In the genomic region with DNA sequence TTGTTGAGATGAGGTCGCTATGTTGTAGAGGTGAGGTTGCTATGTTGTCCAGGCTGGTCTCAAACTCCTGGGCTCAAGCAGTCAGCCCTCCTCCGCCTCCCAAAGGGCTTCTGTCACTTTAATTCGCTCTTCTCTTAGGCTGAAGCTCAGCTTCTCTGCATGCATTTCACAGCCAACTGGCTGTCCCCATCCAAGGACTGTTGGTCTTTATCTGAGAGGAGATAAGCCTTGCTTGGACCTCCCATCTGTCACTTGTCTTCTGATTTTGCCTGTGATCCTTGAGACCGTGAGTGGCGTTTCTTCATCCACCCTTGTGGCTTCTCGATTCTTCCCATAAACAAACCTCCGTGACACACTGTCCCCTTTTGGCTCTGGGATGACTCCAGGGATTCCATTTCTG, we compare ENCODE assay signal across 23 cellular contexts. TPM values are rescaled to one million over a fixed set of nuclear protein-coding genes. Genes with fewer than 3 reads are reported as not detected.
DNase-seq lines count a peak whose midpoint lies in the region; ATAC-seq, FAIRE-seq and TF ChIP-seq lines count a peak whose summit lies in the region.
"Had no signal": no experiment of that assay in that cellular context is flagged by ENCODE, and none has a peak within 500 bp of the region (broad histone marks: within the 10 kb centered on the region; RNA-seq: fewer than 3 reads in every experiment).

No MANE protein-coding gene starts in this region.

- BruUV-seq in K562 (replicated peaks; lab: Mats Ljungman, UMichigan) (no TSS peak), mammary epithelial cell (replicated peaks; lab: Mats Ljungman, UMichigan) (no TSS peak)

- H3K9ac ChIP-seq in K562 (ENCODE audit: insufficient read depth in 1 of 2, low read depth in 2 of 2, low read length in 2 of 2): peak overlapping the region in 1 of 2 experiments; percentile 37; a peak in 1 of 4 replicates
- no peak overlapping the region for H3K9ac ChIP-seq in mammary epithelial cell (ENCODE audit: insufficient read depth, low read length)

- H4K20me1 ChIP-seq in K562 (replicated peaks; ENCODE audit: control insufficient read depth, insufficient read depth, low read length): 0 out of 2 replicates have a peak, but pooled peaks cover 6% of the 10 kb centered on the region
- peaks cover 3% of the 10 kb centered on the region for H4K20me1 ChIP-seq in mammary epithelial cell (ENCODE audit: insufficient read depth, low read length)

- dilution Hi-C loops in mammary epithelial cell (cut with HindIII; ENCODE audit: low sequenced_read_pairs): no loop called here

- CTCF ChIA-PET in K562 (lab: Yijun Ruan, JAX; ENCODE audit: low intra/inter-chr PET ratio): no interaction called here
- CTCF ChIA-PET in mammary epithelial cell (lab: Charles Lee; ENCODE audit: low non-redundant PET): no interaction called here

- TF ChIP-seq CTCF in D721Med (IDR thresholded peaks at IDR 0.05; ENCODE audit: insufficient read depth, missing control alignments): no peak
- no peak for TF ChIP-seq CTCF in K562 (IDR thresholded peaks at IDR 0.05 in 2 of 3, conservative IDR thresholded peaks at IDR 0.05 in 1 of 3; ENCODE audit: insufficient read depth in 2 of 3, low read depth in 1 of 3, low read length in 3 of 3)
- no peak for TF ChIP-seq CTCF in neural crest cell (conservative IDR thresholded peaks at IDR 0.05)
- TF ChIP-seq CTCF in mammary epithelial cell (conservative IDR thresholded peaks at IDR 0.05 in 1 of 2, IDR thresholded peaks at IDR 0.05 in 1 of 2; ENCODE audit: extremely low read depth in 1 of 2, insufficient read depth in 1 of 2, low read depth in 1 of 2, low read length in 2 of 2): no peak
- TF ChIP-seq CTCF in GM20000 (IDR thresholded peaks at IDR 0.05; ENCODE audit: extremely low read depth, missing control alignments): no peak

- peaks cover 27% of the 10 kb centered on the region for H3K36me3 Mint-ChIP-seq in neural crest cell (ENCODE audit: low read depth)

- H3K27me3 ChIP-seq in K562 (ENCODE audit: control insufficient read depth in 2 of 2, insufficient read depth in 2 of 2, low read length in 2 of 2): no peaks in the 10 kb centered on the region
- H3K27me3 ChIP-seq in mammary epithelial cell (ENCODE audit: insufficient read depth, low read length): no peaks in the 10 kb centered on the region
- H3K27me3 ChIP-seq: cardiac muscle cell had no signal

- peak overlapping the region; percentile 69 for H3K4me3 Mint-ChIP-seq in neural crest cell
- H3K4me3 Mint-ChIP-seq: activated CD8-positive, alpha-beta T cell treated with anti-CD3 and anti-CD28 coated beads for 36 hours; dendritic cell treated with granulocyte-macrophage colony-stimulating factor and Interleukin-4, amounts not matched to agents 40 ng/mL and 50 ng/mL, for 4 days had no signal

- TF ChIP-seq EP300 in K562 (IDR thresholded peaks at IDR 0.05; ENCODE audit: low read length): no peak

- peaks cover 2% of the 10 kb centered on the region for H3K9me3 Mint-ChIP-seq in neural crest cell
- H3K9me3 Mint-ChIP-seq: activated CD8-positive, alpha-beta T cell treated with anti-CD3 and anti-CD28 coated beads for 36 hours; dendritic cell treated with granulocyte-macrophage colony-stimulating factor and Interleukin-4, amounts not matched to agents 40 ng/mL and 50 ng/mL, for 4 days had no signal

- H2AFZ ChIP-seq in K562 (ENCODE audit: low read depth, low read length) (no peak overlapping the region), mammary epithelial cell (ENCODE audit: low read depth, low read length) (no peak overlapping the region)

- DNase-seq in D721Med (ENCODE audit: insufficient read length, low spot score) (peak; percentile 82), NCI-H69 (lab: John Stamatoyannopoulos, UW) (peak; percentile 21), K562 (ENCODE audit: extremely low read depth in 1 of 4, low spot score in 3 of 4) (peak in 2 of 4 experiments; percentile 45 to 53), neural crest cell (ENCODE audit: low read depth, low spot score) (no peak), GDM1 (lab: John Stamatoyannopoulos, UW) (no peak), mammary epithelial cell (no peak), GM20000 (ENCODE audit: low spot score) (no peak)
- DNase-seq: activated CD8-positive, alpha-beta T cell treated with anti-CD3 and anti-CD28 coated beads for 36 hours; activated T-cell treated with anti-CD3 and anti-CD28 coated beads for 4 hours; kidney glomerular epithelial cell; NCI-H1092 treated with DMSO at 0.1 percent for 48 hours; NCI-H2029 treated with DMSO at 0.1 percent for 48 hours; NCI-H2227 treated with DMSO at 0.1 percent for 48 hours; NCI-H748 treated with DMSO at 0.1 percent for 48 hours; nucleus accumbens; upper lobe of right lung had no signal

- H3K9me3 ChIP-seq in K562 (replicated peaks; ENCODE audit: control insufficient read depth, insufficient read depth, low read depth, low read length): peaks cover 1% of the 10 kb centered on the region; the same call in 1 of the 2 replicates
- no peaks in the 10 kb centered on the region for H3K9me3 ChIP-seq in mammary epithelial cell (replicated peaks; ENCODE audit: insufficient read depth, low read length)
- H3K9me3 ChIP-seq: upper lobe of right lung had no signal

- no peak overlapping the region for H3K27ac Mint-ChIP-seq in neural crest cell (ENCODE audit: unreplicated experiment)
- H3K27ac Mint-ChIP-seq: activated CD8-positive, alpha-beta T cell treated with anti-CD3 and anti-CD28 coated beads for 36 hours had no signal

- no peaks in the 10 kb centered on the region for H3K27me3 Mint-ChIP-seq in neural crest cell (ENCODE audit: low read depth)

- TF ChIP-seq POLR2A in K562 (conservative IDR thresholded peaks at IDR 0.05): no peak

- H3K36me3 ChIP-seq in K562 (ENCODE audit: control insufficient read depth, insufficient read depth, low read length): peaks cover 19% of the 10 kb centered on the region; the same call in 2 of the 3 replicates
- peaks cover 5% of the 10 kb centered on the region for H3K36me3 ChIP-seq in mammary epithelial cell (ENCODE audit: insufficient read depth, low read length)

- H3K27ac ChIP-seq in K562 (ENCODE audit: extremely low read depth, low read depth, low read length) (no peak overlapping the region), mammary epithelial cell (ENCODE audit: insufficient read depth, low read depth, low read length) (no peak overlapping the region)
- H3K27ac ChIP-seq: cardiac muscle cell, upper lobe of right lung had no signal

- no peaks in the 10 kb centered on the region for H3K9me1 ChIP-seq in K562 (ENCODE audit: control insufficient read depth, insufficient read depth, low read length)

- FAIRE-seq in D721Med (lab: Jason Lieb, UNC): peak; percentile 66
- FAIRE-seq in K562 (lab: Jason Lieb, UNC): peak; percentile 83
- FAIRE-seq: GM12892 had no signal

- ATAC-seq in K562: peak; percentile 37; the same call in 2 of the 3 replicates
- no peak for ATAC-seq in HG03520 (IDR thresholded peaks at IDR 0.05; ENCODE audit: unreplicated experiment)
- ATAC-seq: activated CD4-positive, CD25-positive, alpha-beta regulatory T cell treated with anti-CD3 and anti-CD28 coated beads, Interleukin-2, amount 50 U/mL, for 24 hours; activated CD8-positive, alpha-beta T cell treated with anti-CD3 and anti-CD28 coated beads for 36 hours; upper lobe of right lung had no signal

- H3K4me3 ChIP-seq in K562 (no peak overlapping the region), mammary epithelial cell (replicated peaks in 1 of 3; ENCODE audit: insufficient read depth in 1 of 3, low read depth in 2 of 3, low read length in 3 of 3) (no peak overlapping the region)
- H3K4me3 ChIP-seq: cardiac muscle cell, lung, upper lobe of right lung had no signal

- in situ Hi-C loops in K562 (cut with MboI): no loop called here
- in situ Hi-C loops in mammary epithelial cell (cut with MboI; ENCODE audit: low sequenced_read_pairs in 2 of 2): no loop called here

- POLR2A ChIA-PET in K562 (lab: Yijun Ruan, JAX): interaction anchor here (0.7 to 1.6 kb wide), 3 partner anchors 15 to 42 kb away, joined by 3 to 8 read pairs (median 6); no protein-coding TSS in a partner anchor

- peaks cover 5% of the 10 kb centered on the region for H3K4me1 Mint-ChIP-seq in neural crest cell

- intact Hi-C loops in K562 (cut with micrococcal nuclease) (no loop called here), mammary epithelial cell (cut with micrococcal nuclease) (no loop called here)

- no peak overlapping the region; the same call in 1 of the 2 replicates for H3K4me2 ChIP-seq in K562 (ENCODE audit: insufficient read depth, low read length)
- no peak overlapping the region for H3K4me2 ChIP-seq in mammary epithelial cell (ENCODE audit: insufficient read depth, low read depth, low read length)

- 9% methylated on average over 7 of the region's 7 CpGs for WGBS in K562 (ENCODE audit: insufficient coverage, low coverage, missing lambda C conversion rate)
- 98% methylated on average over 6 of the region's 7 CpGs for WGBS in mammary epithelial cell (ENCODE audit: low coverage, missing lambda C conversion rate)

- TF ChIP-seq RAD21 in K562 (CRISPR knock-in tag; conservative IDR thresholded peaks at IDR 0.05 in 1 of 2, IDR thresholded peaks at IDR 0.05 in 1 of 2): no peak

- H3K79me2 ChIP-seq in K562 (ENCODE audit: control insufficient read depth, insufficient read depth, low read length) (no peaks in the 10 kb centered on the region), mammary epithelial cell (ENCODE audit: insufficient read depth, low read length) (peaks cover 7% of the 10 kb centered on the region)

- H3K4me1 ChIP-seq in K562 (replicated peaks in 1 of 2; ENCODE audit: control insufficient read depth in 2 of 2, insufficient read depth in 2 of 2, low read length in 2 of 2) (peaks cover 8 to 41% of the 10 kb centered on the region in 2 experiments), mammary epithelial cell (ENCODE audit: insufficient read depth, low read length) (peaks cover 7% of the 10 kb centered on the region)

RNA-seq across cellular contexts. Expression of gene CERS1, which starts 24.4 kb away (rescaled TPM):
- total RNA-seq in K562 (2011; cell fraction: chromatin; rRNA removed; ENCODE audit: low replicate concordance): 1.3 and 6.2 TPM in 2 replicates
- total RNA-seq in K562 (2011; cell fraction: nucleolus; rRNA removed): 4.2 and 5.0 TPM in 2 replicates
- total RNA-seq in K562 (2011; cell fraction: nucleoplasm; rRNA removed): 1.5 and 3.7 TPM in 2 replicates
- 0.86 TPM in 2 replicates for total RNA-seq in K562 (2014; rRNA removed)
- 0.13 and 0.33 TPM in 2 replicates for total RNA-seq in K562 (2014; rRNA removed; fragmentation: Illumina TruSeq; extraction: Trizol)
- total RNA-seq in K562 (2015; rRNA removed; fragmentation: Illumina TruSeq; extraction: Trizol): 0.43 and 1.4 TPM in 2 replicates
- total RNA-seq in K562 (2021): 1.5 and 1.7 TPM in 2 replicates
- polyA plus RNA-seq in K562 (2011; rRNA removed): 1.5 and 3.8 TPM in 2 replicates
- 5.5 and 5.7 TPM in 2 replicates for polyA plus RNA-seq in K562 (2011; cell fraction: cytosol; rRNA removed)
- polyA plus RNA-seq in K562 (2011; cell fraction: nucleus; rRNA removed): 3.7 and 4.0 TPM in 2 replicates
- 0.71 and 0.87 TPM in 2 replicates for polyA plus RNA-seq in K562 (2012)
- polyA plus RNA-seq in K562 (2014; fragmentation: Illumina TruSeq; extraction: Trizol): 0.80 and 1.7 TPM in 2 replicates
- polyA plus RNA-seq in K562 (2014; fragmentation: Nextera tagmentation; extraction: Ambion mirVana): not detected
- 1.1 TPM in 2 replicates for polyA plus RNA-seq in K562 (2014; rRNA removed)
- 1.1 and 2.3 TPM in 2 replicates for polyA minus RNA-seq in K562 (2011; rRNA and poly(A)+ RNA removed)
- 1.2 and 3.5 TPM in 2 replicates for polyA minus RNA-seq in K562 (2011; cell fraction: cytosol; rRNA and poly(A)+ RNA removed)
- polyA minus RNA-seq in K562 (2011; cell fraction: nucleus; rRNA and poly(A)+ RNA removed): 0.40 and 0.78 TPM in 2 replicates
- 27.7 and 29.8 TPM in 2 replicates for total RNA-seq in neural crest cell
- 1 to 10 TPM in 1 of 2 donors, under 1 TPM in 1; 0.33 to 1.4 TPM for total RNA-seq in mammary epithelial cell
- polyA plus RNA-seq in mammary epithelial cell: 0.65 TPM
- not detected for polyA minus RNA-seq in mammary epithelial cell
- total RNA-seq: subcutaneous adipose tissue, upper lobe of right lung had no signal

RNA-seq across cellular contexts. Expression of gene UPF1, which starts 39.8 kb away (rescaled TPM):
- 164 and 380 TPM in 2 replicates for total RNA-seq in K562 (2011; cell fraction: chromatin; rRNA removed; ENCODE audit: low replicate concordance)
- 194 and 199 TPM in 2 replicates for total RNA-seq in K562 (2011; cell fraction: nucleolus; rRNA removed)
- 117 and 137 TPM in 2 replicates for total RNA-seq in K562 (2011; cell fraction: nucleoplasm; rRNA removed)
- total RNA-seq in K562 (2014; rRNA removed): 59.6 and 66.0 TPM in 2 replicates
- total RNA-seq in K562 (2014; rRNA removed; fragmentation: Illumina TruSeq; extraction: Trizol): 24.6 and 27.9 TPM in 2 replicates
- 27.8 and 31.1 TPM in 2 replicates for total RNA-seq in K562 (2015; rRNA removed; fragmentation: Illumina TruSeq; extraction: Trizol)
- total RNA-seq in K562 (2021): 98.8 and 103 TPM in 2 replicates
- polyA plus RNA-seq in K562 (2011; rRNA removed): 21.5 and 44.9 TPM in 2 replicates
- polyA plus RNA-seq in K562 (2011; cell fraction: cytosol; rRNA removed): 21.0 and 30.1 TPM in 2 replicates
- 96.8 and 126 TPM in 2 replicates for polyA plus RNA-seq in K562 (2011; cell fraction: nucleus; rRNA removed)
- polyA plus RNA-seq in K562 (2012): 49.2 and 51.8 TPM in 2 replicates
- polyA plus RNA-seq in K562 (2014; fragmentation: Illumina TruSeq; extraction: Trizol): 47.1 and 49.1 TPM in 2 replicates
- polyA plus RNA-seq in K562 (2014; fragmentation: Nextera tagmentation; extraction: Ambion mirVana): under 1 TPM; 0.34 to 0.71 TPM
- 36.5 and 40.7 TPM in 2 replicates for polyA plus RNA-seq in K562 (2014; rRNA removed)
- 68.3 and 101 TPM in 2 replicates for polyA minus RNA-seq in K562 (2011; rRNA and poly(A)+ RNA removed)
- polyA minus RNA-seq in K562 (2011; cell fraction: cytosol; rRNA and poly(A)+ RNA removed): 99.1 and 134 TPM in 2 replicates
- polyA minus RNA-seq in K562 (2011; cell fraction: nucleus; rRNA and poly(A)+ RNA removed): 61.1 and 76.9 TPM in 2 replicates
- 73.1 and 76.5 TPM in 2 replicates for total RNA-seq in neural crest cell
- total RNA-seq in mammary epithelial cell: 10 to 100 TPM; 74.5 to 82.0 TPM
- polyA plus RNA-seq in mammary epithelial cell: 49.9 TPM
- 163 TPM for polyA minus RNA-seq in mammary epithelial cell

RNA-seq across cellular contexts. Expression of gene COPE, which starts 47.6 kb away (rescaled TPM):
- total RNA-seq in K562 (2011; cell fraction: chromatin; rRNA removed; ENCODE audit: low replicate concordance): 63.5 and 278 TPM in 2 replicates
- 249 and 252 TPM in 2 replicates for total RNA-seq in K562 (2011; cell fraction: nucleolus; rRNA removed)
- total RNA-seq in K562 (2011; cell fraction: nucleoplasm; rRNA removed): 127 and 141 TPM in 2 replicates
- total RNA-seq in K562 (2014; rRNA removed) (239 and 305 TPM in 2 replicates), K562 (2014; rRNA removed; fragmentation: Illumina TruSeq; extraction: Trizol) (19.2 and 33.2 TPM in 2 replicates), K562 (2015; rRNA removed; fragmentation: Illumina TruSeq; extraction: Trizol) (130 and 147 TPM in 2 replicates), K562 (2021) (273 and 289 TPM in 2 replicates), neural crest cell (194 and 196 TPM in 2 replicates), mammary epithelial cell (100 to 1,000 TPM; 180 to 226 TPM)
- polyA plus RNA-seq in K562 (2011; rRNA removed) (159 and 263 TPM in 2 replicates), K562 (2014; fragmentation: Illumina TruSeq; extraction: Trizol) (50.1 and 152 TPM in 2 replicates), K562 (2014; fragmentation: Nextera tagmentation; extraction: Ambion mirVana) (10 to 100 TPM in 1 of 2 experiments, 1 to 10 TPM in 1; 5.8 to 18.3 TPM), K562 (2014; rRNA removed) (230 and 233 TPM in 2 replicates), mammary epithelial cell (248 TPM)
- 307 and 533 TPM in 2 replicates for polyA plus RNA-seq in K562 (2011; cell fraction: cytosol; rRNA removed)
- 164 and 210 TPM in 2 replicates for polyA plus RNA-seq in K562 (2011; cell fraction: nucleus; rRNA removed)
- 176 and 372 TPM in 2 replicates for polyA plus RNA-seq in K562 (2012)
- 43.6 and 67.0 TPM in 2 replicates for polyA minus RNA-seq in K562 (2011; rRNA and poly(A)+ RNA removed)
- polyA minus RNA-seq in K562 (2011; cell fraction: cytosol; rRNA and poly(A)+ RNA removed): 103 and 143 TPM in 2 replicates
- polyA minus RNA-seq in K562 (2011; cell fraction: nucleus; rRNA and poly(A)+ RNA removed): 49.1 and 66.3 TPM in 2 replicates
- polyA minus RNA-seq in mammary epithelial cell: 75.2 TPM

RNA-seq across cellular contexts. Expression of gene DDX49, which starts 48.0 kb away (rescaled TPM):
- total RNA-seq in K562 (2011; cell fraction: chromatin; rRNA removed; ENCODE audit: low replicate concordance): 17.3 and 60.1 TPM in 2 replicates
- 53.9 and 64.9 TPM in 2 replicates for total RNA-seq in K562 (2011; cell fraction: nucleolus; rRNA removed)
- 23.2 and 29.4 TPM in 2 replicates for total RNA-seq in K562 (2011; cell fraction: nucleoplasm; rRNA removed)
- total RNA-seq in K562 (2014; rRNA removed): 113 and 149 TPM in 2 replicates
- total RNA-seq in K562 (2014; rRNA removed; fragmentation: Illumina TruSeq; extraction: Trizol): 26.2 and 45.7 TPM in 2 replicates
- total RNA-seq in K562 (2015; rRNA removed; fragmentation: Illumina TruSeq; extraction: Trizol): 51.1 and 57.8 TPM in 2 replicates
- 78.9 and 88.6 TPM in 2 replicates for total RNA-seq in K562 (2021)
- 35.6 and 43.2 TPM in 2 replicates for polyA plus RNA-seq in K562 (2011; rRNA removed)
- polyA plus RNA-seq in K562 (2011; cell fraction: cytosol; rRNA removed): 53.9 and 97.8 TPM in 2 replicates
- 37.4 and 64.0 TPM in 2 replicates for polyA plus RNA-seq in K562 (2011; cell fraction: nucleus; rRNA removed)
- polyA plus RNA-seq in K562 (2012): 53.0 and 58.9 TPM in 2 replicates
- polyA plus RNA-seq in K562 (2014; fragmentation: Illumina TruSeq; extraction: Trizol): 33.3 and 53.3 TPM in 2 replicates
- polyA plus RNA-seq in K562 (2014; fragmentation: Nextera tagmentation; extraction: Ambion mirVana): 1 to 10 TPM; 1.1 to 6.3 TPM
- 61.3 and 65.9 TPM in 2 replicates for polyA plus RNA-seq in K562 (2014; rRNA removed)
- polyA minus RNA-seq in K562 (2011; rRNA and poly(A)+ RNA removed): 27.6 and 57.1 TPM in 2 replicates
- polyA minus RNA-seq in K562 (2011; cell fraction: cytosol; rRNA and poly(A)+ RNA removed): 34.9 and 39.1 TPM in 2 replicates
- 23.5 and 26.5 TPM in 2 replicates for polyA minus RNA-seq in K562 (2011; cell fraction: nucleus; rRNA and poly(A)+ RNA removed)
- total RNA-seq in neural crest cell: 54.9 and 56.6 TPM in 2 replicates
- 10 to 100 TPM; 44.2 to 47.7 TPM for total RNA-seq in mammary epithelial cell
- 44.4 TPM for polyA plus RNA-seq in mammary epithelial cell
- polyA minus RNA-seq in mammary epithelial cell: 27.9 TPM

Comparison
In these comparisons a context has a peak if more than half of its experiments do, and no peak if none do; other contexts are left out.
1. DNase-seq: peak in D721Med (single experiment) and NCI-H69 (single experiment); none in neural crest cell (single experiment), GDM1 (single experiment), mammary epithelial cell (single experiment) and GM20000 (single experiment).